19 cellular contexts compared by ENCODE assay signal in genomic region chr1:163703794-163704193, GRCh38.
DNase-seq lines count a peak whose midpoint lies in the region; ATAC-seq, FAIRE-seq and TF ChIP-seq lines count a peak whose summit lies in the region.
"Had no signal": no experiment of that assay in that cellular context is flagged by ENCODE, and none has a peak within 500 bp of the region (broad histone marks: within the 10 kb centered on the region; RNA-seq: fewer than 3 reads in every experiment).

No MANE protein-coding gene starts in this region.

- no TSS peak for BruUV-seq in mammary epithelial cell (replicated peaks; lab: Mats Ljungman, UMichigan)

- H3K4me3 ChIP-seq in mammary epithelial cell (replicated peaks in 1 of 3; ENCODE audit: insufficient read depth in 1 of 3, low read depth in 2 of 3, low read length in 3 of 3) = no peak overlapping the region
- H3K4me3 ChIP-seq in breast epithelium = no peak overlapping the region
- no peak overlapping the region for H3K4me3 ChIP-seq in bronchial epithelial cell (ENCODE audit: low read depth, low read length)
- no peak overlapping the region for H3K4me3 ChIP-seq in ovary
- H3K4me3 ChIP-seq: BLaER1 treated with 17β-estradiol and CSF1 and Interleukin-3, amounts not matched to agents 10 nM and 100 nM; GM12878 had no signal

- in situ Hi-C loops in mammary epithelial cell (cut with MboI; ENCODE audit: low sequenced_read_pairs in 2 of 2) = no loop called here

- peak; percentile 42 for DNase-seq in mammary epithelial cell
- no peak for DNase-seq in breast epithelium (ENCODE audit: low spot score in 2 of 2)
- peak; percentile 85 for DNase-seq in bronchial epithelial cell (ENCODE audit: low read depth)
- DNase-seq in foreskin keratinocyte = peak; percentile 43 to 79
- no peak for DNase-seq in SK-N-DZ (ENCODE audit: low spot score)
- no peak for DNase-seq in ovary
- DNase-seq: 8988T; CD8-positive, alpha-beta T cell; COR-L47; DMS 273 treated with DMSO at 0.1 percent for 48 hours; DMS53; DND-41; EL; H9 had no signal

- no peak overlapping the region for H3K9ac ChIP-seq in mammary epithelial cell (ENCODE audit: insufficient read depth, low read length)
- H3K9ac ChIP-seq: BLaER1 treated with 17β-estradiol and CSF1 and Interleukin-3, amounts not matched to agents 10 nM and 100 nM had no signal

- TF ChIP-seq EP300 in ovary (IDR thresholded peaks at IDR 0.05) = no peak

- WGBS in mammary epithelial cell (ENCODE audit: low coverage, missing lambda C conversion rate) = 80% methylated on average over 1 of the region's 1 CpG
- 86 to 91% (median 89%) methylated on average over 1 of the region's 1 CpG for WGBS in ovary, 3 donors

- H3K9me3 ChIP-seq in mammary epithelial cell (replicated peaks; ENCODE audit: insufficient read depth, low read length) = no peaks in the 10 kb centered on the region
- H3K9me3 ChIP-seq in breast epithelium = no peaks in the 10 kb centered on the region
- no peaks in the 10 kb centered on the region for H3K9me3 ChIP-seq in ovary
- H3K9me3 ChIP-seq: BLaER1 treated with 17β-estradiol and CSF1 and Interleukin-3, amounts not matched to agents 10 nM and 100 nM had no signal

- H3K27ac ChIP-seq in mammary epithelial cell (ENCODE audit: insufficient read depth, low read depth, low read length) (no peak overlapping the region), breast epithelium (no peak overlapping the region), foreskin keratinocyte (no peak overlapping the region), ovary (no peak overlapping the region)
- H3K27ac ChIP-seq: BLaER1 treated with 17β-estradiol and CSF1 and Interleukin-3, amounts not matched to agents 10 nM and 100 nM had no signal

- H3K4me1 ChIP-seq in mammary epithelial cell (ENCODE audit: insufficient read depth, low read length) = no peaks in the 10 kb centered on the region
- H3K4me1 ChIP-seq in breast epithelium = no peaks in the 10 kb centered on the region
- no peaks in the 10 kb centered on the region for H3K4me1 ChIP-seq in foreskin keratinocyte
- H3K4me1 ChIP-seq in ovary (ENCODE audit: insufficient read depth) = no peaks in the 10 kb centered on the region

- ATAC-seq in foreskin keratinocyte (peak; percentile 78), HG02588 (IDR thresholded peaks at IDR 0.05; ENCODE audit: unreplicated experiment) (no peak)
- ATAC-seq: CD8-positive, alpha-beta T cell; GM12878 had no signal

- dilution Hi-C loops in mammary epithelial cell (cut with HindIII; ENCODE audit: low sequenced_read_pairs) = no loop called here

- no peak overlapping the region for H3K4me2 ChIP-seq in mammary epithelial cell (ENCODE audit: insufficient read depth, low read depth, low read length)
- H3K4me2 ChIP-seq: BLaER1 treated with 17β-estradiol and CSF1 and Interleukin-3, amounts not matched to agents 10 nM and 100 nM had no signal

- CTCF ChIA-PET in mammary epithelial cell (lab: Charles Lee; ENCODE audit: low non-redundant PET) = no interaction called here

- intact Hi-C loops in mammary epithelial cell (cut with micrococcal nuclease) = no loop called here
- intact Hi-C loops in breast epithelium (cut with DNase I; ENCODE audit: low total_unique reads) = no loop called here
- intact Hi-C loops in ovary (cut with DNase I) = no loop called here

- H2AFZ ChIP-seq in mammary epithelial cell (ENCODE audit: low read depth, low read length) = no peak overlapping the region

- no peak for TF ChIP-seq POLR2A in breast epithelium (IDR thresholded peaks at IDR 0.05)
- TF ChIP-seq POLR2A in ovary (IDR thresholded peaks at IDR 0.05) = no peak

- no peaks in the 10 kb centered on the region for H4K20me1 ChIP-seq in mammary epithelial cell (ENCODE audit: insufficient read depth, low read length)
- H4K20me1 ChIP-seq: BLaER1 treated with 17β-estradiol and CSF1 and Interleukin-3, amounts not matched to agents 10 nM and 100 nM had no signal

- no peaks in the 10 kb centered on the region for H3K27me3 ChIP-seq in mammary epithelial cell (ENCODE audit: insufficient read depth, low read length)
- H3K27me3 ChIP-seq in breast epithelium = no peaks in the 10 kb centered on the region
- no peaks in the 10 kb centered on the region for H3K27me3 ChIP-seq in bronchial epithelial cell (ENCODE audit: control insufficient read depth, insufficient read depth, low read length)
- no peaks in the 10 kb centered on the region for H3K27me3 ChIP-seq in foreskin keratinocyte
- no peaks in the 10 kb centered on the region for H3K27me3 ChIP-seq in ovary

- TF ChIP-seq CTCF in mammary epithelial cell (conservative IDR thresholded peaks at IDR 0.05 in 1 of 2, IDR thresholded peaks at IDR 0.05 in 1 of 2; ENCODE audit: extremely low read depth in 1 of 2, insufficient read depth in 1 of 2, low read depth in 1 of 2, low read length in 2 of 2) (no peak), breast epithelium (IDR thresholded peaks at IDR 0.05) (no peak), bronchial epithelial cell (IDR thresholded peaks at IDR 0.05; ENCODE audit: insufficient read depth, low read length, severe bottlenecking) (no peak), foreskin keratinocyte (conservative IDR thresholded peaks at IDR 0.05) (no peak), ovary (IDR thresholded peaks at IDR 0.05) (no peak)

- no peak for FAIRE-seq in bronchial epithelial cell (lab: Jason Lieb, UNC)
- FAIRE-seq: GM12878, GM19239, H1 had no signal

- H3K36me3 ChIP-seq in mammary epithelial cell (ENCODE audit: insufficient read depth, low read length) (no peaks in the 10 kb centered on the region), breast epithelium (no peaks in the 10 kb centered on the region), bronchial epithelial cell (ENCODE audit: control insufficient read depth, insufficient read depth, low read length) (no peaks in the 10 kb centered on the region), ovary (no peaks in the 10 kb centered on the region)
- H3K36me3 ChIP-seq: BLaER1 treated with 17β-estradiol and CSF1 and Interleukin-3, amounts not matched to agents 10 nM and 100 nM had no signal

- H3K79me2 ChIP-seq in mammary epithelial cell (ENCODE audit: insufficient read depth, low read length) = no peaks in the 10 kb centered on the region

Comparison
In these comparisons a context has a peak if more than half of its experiments do, and no peak if none do; other contexts are left out.
1. DNase-seq: peak in mammary epithelial cell (single experiment), bronchial epithelial cell (single experiment) and foreskin keratinocyte (2 of 2); none in breast epithelium (0 of 2), SK-N-DZ (single experiment) and ovary (0 of 5).